Comparison of ENCODE assay signal across 8 cellular contexts in the genomic region with DNA sequence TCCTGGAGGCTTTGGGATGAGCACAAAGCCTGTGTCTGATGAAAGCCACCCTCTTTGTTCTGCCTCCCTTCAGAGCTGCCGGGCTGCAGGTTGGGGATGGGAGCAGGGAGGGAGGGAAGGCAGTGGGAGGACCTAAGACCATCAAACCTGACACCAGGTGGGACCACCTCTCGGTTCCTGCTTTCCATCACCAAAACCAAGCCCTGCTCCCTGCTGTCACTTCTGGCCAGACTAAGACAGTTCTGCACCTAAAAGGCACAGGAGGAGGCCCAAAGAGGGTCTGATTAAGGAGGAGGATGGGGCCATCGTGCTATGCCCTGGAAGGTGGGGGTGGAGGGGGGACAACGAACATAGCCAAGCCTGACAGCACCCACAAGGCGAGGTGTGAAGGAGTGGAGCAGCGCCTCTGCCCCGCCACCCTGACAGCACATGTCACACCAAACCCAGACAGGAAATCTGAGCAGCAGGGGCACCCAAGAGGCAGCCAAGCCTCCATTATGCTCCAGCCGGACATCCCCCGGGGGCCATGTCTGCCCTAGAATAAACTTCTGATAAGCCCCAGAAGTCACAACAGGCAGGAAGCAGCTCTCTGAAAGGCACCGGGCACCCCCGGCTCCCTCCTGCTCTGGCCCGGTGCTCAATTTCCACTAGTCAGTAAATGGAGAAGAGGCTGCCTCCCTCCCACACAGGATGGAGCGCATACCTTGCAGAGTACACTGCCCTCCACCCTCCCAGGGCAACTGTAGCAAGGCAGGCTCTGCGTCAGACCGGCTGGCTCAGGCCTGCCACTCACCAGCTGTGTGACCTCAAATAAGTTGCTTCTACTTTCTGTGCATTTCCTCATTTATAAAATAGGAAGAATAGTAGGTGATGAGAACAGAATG. TPM values are rescaled to one million over a fixed set of nuclear protein-coding genes. Genes with fewer than 3 reads are reported as not detected.
DNase-seq lines count a peak whose midpoint lies in the region; ATAC-seq and TF ChIP-seq lines count a peak whose summit lies in the region.

No MANE protein-coding gene starts in this region.

- H3K4me3 ChIP-seq in HUES6 (ENCODE audit: low read depth, low read length) (peak overlapping the region; percentile 28; the same call in 1 of the 2 replicates), cardiac muscle cell (no peak overlapping the region)

- H3K27ac ChIP-seq in HUES6 (ENCODE audit: low read depth, low read length): peak overlapping the region; percentile 68; the same call in 1 of the 2 replicates
- H3K27ac ChIP-seq in cardiac muscle cell: peak overlapping the region; percentile 25

- no peaks in the 10 kb centered on the region for H3K36me3 Mint-ChIP-seq in activated CD8-positive, alpha-beta memory T cell treated with anti-CD3 and anti-CD28 coated beads, Interleukin-2, amount 10 ng/mL, durations not matched to agents 7 days and 5 days

- TF ChIP-seq CTCF in cardiac muscle cell (IDR thresholded peaks at IDR 0.05; ENCODE audit: low read depth, low read length): no peak

- H3K4me1 ChIP-seq in HUES6 (ENCODE audit: control insufficient read depth, insufficient read depth, low read length) (peaks cover 70% of the 10 kb centered on the region), cardiac muscle cell (ENCODE audit: low read depth) (peaks cover 15% of the 10 kb centered on the region)

- CTCF ChIA-PET in activated CD8-positive, alpha-beta memory T cell treated with anti-CD3 and anti-CD28 coated beads, Interleukin-2, amount 10 ng/mL, durations not matched to agents 7 days and 5 days (lab: Charles Lee): no interaction called here

- no peak overlapping the region for H3K27ac Mint-ChIP-seq in activated CD8-positive, alpha-beta memory T cell treated with anti-CD3 and anti-CD28 coated beads, Interleukin-2, amount 10 ng/mL, durations not matched to agents 7 days and 5 days

- H3K9me3 ChIP-seq in HUES6 (ENCODE audit: control insufficient read depth, insufficient read depth, low read depth, low read length) (no peaks in the 10 kb centered on the region), cardiac muscle cell (ENCODE audit: low read depth) (no peaks in the 10 kb centered on the region)

- peak; percentile 46 for ATAC-seq in GM19328 (IDR thresholded peaks at IDR 0.05; ENCODE audit: unreplicated experiment)
- ATAC-seq in activated CD8-positive, alpha-beta memory T cell treated with anti-CD3 and anti-CD28 coated beads, Interleukin-2, amount 10 ng/mL, durations not matched to agents 7 days and 5 days: peak; percentile 27

- no peak overlapping the region for H3K4me3 Mint-ChIP-seq in activated CD8-positive, alpha-beta memory T cell treated with anti-CD3 and anti-CD28 coated beads, Interleukin-2, amount 10 ng/mL, durations not matched to agents 7 days and 5 days

- no peaks in the 10 kb centered on the region for H3K36me3 ChIP-seq in HUES6 (ENCODE audit: control insufficient read depth, insufficient read depth, low read length)
- no peaks in the 10 kb centered on the region for H3K36me3 ChIP-seq in cardiac muscle cell

- DNase-seq in AG08396 (ENCODE audit: low spot score): peak; percentile 53
- peak; percentile 43 for DNase-seq in activated CD8-positive, alpha-beta memory T cell treated with anti-CD3 and anti-CD28 coated beads, Interleukin-2, amount 10 ng/mL, durations not matched to agents 7 days and 5 days
- peak; percentile 72 to 80 for DNase-seq in cardiac muscle cell (ENCODE audit: low read depth in 1 of 2, low spot score in 1 of 2)
- DNase-seq in retina: peak; percentile 55
- no peak for DNase-seq in COLO829 (ENCODE audit: low spot score)
- no peak for DNase-seq in effector CD8-positive, alpha-beta T cell (lab: John Stamatoyannopoulos, UW)

- no peaks in the 10 kb centered on the region for H3K9me3 Mint-ChIP-seq in activated CD8-positive, alpha-beta memory T cell treated with anti-CD3 and anti-CD28 coated beads, Interleukin-2, amount 10 ng/mL, durations not matched to agents 7 days and 5 days (ENCODE audit: low read depth)

- H3K27me3 ChIP-seq in HUES6 (ENCODE audit: control insufficient read depth, insufficient read depth, low read length) (no peaks in the 10 kb centered on the region), cardiac muscle cell (no peaks in the 10 kb centered on the region)

- H3K9ac ChIP-seq in HUES6 (ENCODE audit: low read length): peak overlapping the region; percentile 63

- peaks cover 3% of the 10 kb centered on the region for H3K27me3 Mint-ChIP-seq in activated CD8-positive, alpha-beta memory T cell treated with anti-CD3 and anti-CD28 coated beads, Interleukin-2, amount 10 ng/mL, durations not matched to agents 7 days and 5 days

- peaks cover 20% of the 10 kb centered on the region for H3K4me1 Mint-ChIP-seq in activated CD8-positive, alpha-beta memory T cell treated with anti-CD3 and anti-CD28 coated beads, Interleukin-2, amount 10 ng/mL, durations not matched to agents 7 days and 5 days

RNA-seq across cellular contexts. Expression of a gene that starts 48.9 kb away (rescaled TPM):
- 1 to 10 TPM; 3.0 to 4.8 TPM for total RNA-seq in activated CD8-positive, alpha-beta memory T cell treated with anti-CD3 and anti-CD28 coated beads, Interleukin-2, amount 10 ng/mL, durations not matched to agents 7 days and 5 days
- total RNA-seq in cardiac muscle cell: 45.7 and 64.4 TPM in 2 replicates
- polyA plus RNA-seq in cardiac muscle cell: 20.3 and 24.7 TPM in 2 replicates

Comparison
In these comparisons a context has a peak if more than half of its experiments do, and no peak if none do; other contexts are left out.
1. DNase-seq: peak in AG08396 (single experiment), activated CD8-positive, alpha-beta memory T cell treated with anti-CD3 and anti-CD28 coated beads, Interleukin-2, amount 10 ng/mL, durations not matched to agents 7 days and 5 days (single experiment), cardiac muscle cell (2 of 2) and retina (single experiment); none in COLO829 (single experiment) and effector CD8-positive, alpha-beta T cell (single experiment).